ENCODE assay signal across 7 cellular contexts in genomic region chr17:82871056-82871775, GRCh38. TPM values are rescaled to one million over a fixed set of nuclear protein-coding genes. Genes with fewer than 3 reads are reported as not detected.
A peak's percentile ranks its signal among the peaks of the same experiment; 100 is the strongest.
DNase-seq lines count a peak whose midpoint lies in the region; ATAC-seq and FAIRE-seq lines count a peak whose summit lies in the region.

No MANE protein-coding gene starts in this region.

- FAIRE-seq in HTR-8/SVneo (lab: Jason Lieb, UNC) = no peak

- intact Hi-C loops in posterior vena cava (cut with DNase I) = no loop called here

- H3K36me3 Mint-ChIP-seq in IgD-negative memory B cell = peaks cover 3% of the 10 kb centered on the region

- peak overlapping the region; percentile 83 to 96 (median 84) for H3K27ac Mint-ChIP-seq in IgD-negative memory B cell

- H3K4me3 Mint-ChIP-seq in IgD-negative memory B cell = peak overlapping the region; percentile 54 to 90 (median 78)

- no peaks in the 10 kb centered on the region for H3K9me3 Mint-ChIP-seq in IgD-negative memory B cell

- H3K27me3 Mint-ChIP-seq in IgD-negative memory B cell = peaks cover 7% of the 10 kb centered on the region

- peak; percentile 60 for DNase-seq in posterior vena cava (ENCODE audit: low spot score)
- DNase-seq in NCI-H1092 treated with DMSO at 0.1 percent for 48 hours (lab: John Stamatoyannopoulos, UW) = no peak
- no peak for DNase-seq in DMS 273 treated with DMSO at 0.1 percent for 48 hours (lab: John Stamatoyannopoulos, UW)
- no peak for DNase-seq in HTR-8/SVneo (ENCODE audit: insufficient read length, low spot score)

- peak; percentile 61 for ATAC-seq in GM18861 (IDR thresholded peaks at IDR 0.05; ENCODE audit: unreplicated experiment)
- peak; percentile 51 for ATAC-seq in GM21717 (IDR thresholded peaks at IDR 0.05; ENCODE audit: unreplicated experiment)

- peaks cover 27 to 32% (median 27%) of the 10 kb centered on the region in 3 donors for H3K4me1 Mint-ChIP-seq in IgD-negative memory B cell

RNA-seq across cellular contexts. Expression of gene ZNF750, which starts 31.4 kb away (rescaled TPM):
- not detected for polyA plus RNA-seq in IgD-negative memory B cell
- not detected for total RNA-seq in posterior vena cava
